1 cellular context compared by ENCODE assay signal in the genomic region with DNA sequence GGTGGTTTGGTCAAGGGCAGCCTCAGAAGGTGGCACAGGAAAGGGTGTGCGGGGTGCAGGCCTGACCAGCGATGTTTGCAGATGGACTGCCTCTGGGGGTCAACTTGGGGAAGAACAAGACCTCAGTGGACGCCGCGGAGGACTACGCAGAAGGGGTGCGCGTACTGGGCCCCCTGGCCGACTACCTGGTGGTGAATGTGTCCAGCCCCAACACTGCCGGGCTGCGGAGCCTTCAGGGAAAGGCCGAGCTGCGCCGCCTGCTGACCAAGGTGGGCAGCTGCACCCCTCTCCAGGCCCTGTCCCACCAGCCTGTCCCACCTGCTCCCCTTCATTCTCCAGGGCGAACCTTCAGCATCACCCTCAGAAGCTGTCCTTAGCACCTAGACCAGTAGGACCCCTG.
TF ChIP-seq lines count a peak whose summit lies in the region.

No MANE protein-coding gene starts in this region.

TF ChIP-seq in IMR-90, 13 proteins besides CTCF, POLR2A, EP300 and RAD21:
- TF ChIP-seq RCOR1 (IDR thresholded peaks at IDR 0.05; ENCODE audit: insufficient replicate concordance, low read length) (no peak), MAZ (IDR thresholded peaks at IDR 0.05; ENCODE audit: borderline replicate concordance, low read depth, low read length) (no peak), FOS (IDR thresholded peaks at IDR 0.05; ENCODE audit: low read depth, low read length) (no peak), BHLHE40 (IDR thresholded peaks at IDR 0.05; ENCODE audit: low read depth, low read length) (no peak), CEBPB (IDR thresholded peaks at IDR 0.05; ENCODE audit: low read depth, low read length) (no peak), SMC3 (IDR thresholded peaks at IDR 0.05; ENCODE audit: low read depth, low read length) (no peak), CHD1 (IDR thresholded peaks at IDR 0.05; ENCODE audit: low read depth, low read length) (no peak), RFX5 (IDR thresholded peaks at IDR 0.05; ENCODE audit: low read depth, low read length) (no peak), MXI1 (IDR thresholded peaks at IDR 0.05; ENCODE audit: borderline replicate concordance, low read depth, low read length) (no peak), MAFK (IDR thresholded peaks at IDR 0.05; ENCODE audit: low read depth, low read length) (no peak), NFE2L2 (IDR thresholded peaks at IDR 0.05; ENCODE audit: low read depth, low read length) (no peak)
- TF ChIP-seq, protein P1, sequence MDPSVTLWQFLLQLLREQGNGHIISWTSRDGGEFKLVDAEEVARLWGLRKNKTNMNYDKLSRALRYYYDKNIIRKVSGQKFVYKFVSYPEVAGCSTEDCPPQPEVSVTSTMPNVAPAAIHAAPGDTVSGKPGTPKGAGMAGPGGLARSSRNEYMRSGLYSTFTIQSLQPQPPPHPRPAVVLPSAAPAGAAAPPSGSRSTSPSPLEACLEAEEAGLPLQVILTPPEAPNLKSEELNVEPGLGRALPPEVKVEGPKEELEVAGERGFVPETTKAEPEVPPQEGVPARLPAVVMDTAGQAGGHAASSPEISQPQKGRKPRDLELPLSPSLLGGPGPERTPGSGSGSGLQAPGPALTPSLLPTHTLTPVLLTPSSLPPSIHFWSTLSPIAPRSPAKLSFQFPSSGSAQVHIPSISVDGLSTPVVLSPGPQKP (IDR thresholded peaks at IDR 0.05; ENCODE audit: borderline replicate concordance, low read depth, low read length): no peak
- TF ChIP-seq, protein P2, sequence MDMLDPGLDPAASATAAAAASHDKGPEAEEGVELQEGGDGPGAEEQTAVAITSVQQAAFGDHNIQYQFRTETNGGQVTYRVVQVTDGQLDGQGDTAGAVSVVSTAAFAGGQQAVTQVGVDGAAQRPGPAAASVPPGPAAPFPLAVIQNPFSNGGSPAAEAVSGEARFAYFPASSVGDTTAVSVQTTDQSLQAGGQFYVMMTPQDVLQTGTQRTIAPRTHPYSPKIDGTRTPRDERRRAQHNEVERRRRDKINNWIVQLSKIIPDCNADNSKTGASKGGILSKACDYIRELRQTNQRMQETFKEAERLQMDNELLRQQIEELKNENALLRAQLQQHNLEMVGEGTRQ (IDR thresholded peaks at IDR 0.05; ENCODE audit: low read depth, low read length): no peak
